Comparison of ENCODE assay signal across 9 cellular contexts in the genomic region with DNA sequence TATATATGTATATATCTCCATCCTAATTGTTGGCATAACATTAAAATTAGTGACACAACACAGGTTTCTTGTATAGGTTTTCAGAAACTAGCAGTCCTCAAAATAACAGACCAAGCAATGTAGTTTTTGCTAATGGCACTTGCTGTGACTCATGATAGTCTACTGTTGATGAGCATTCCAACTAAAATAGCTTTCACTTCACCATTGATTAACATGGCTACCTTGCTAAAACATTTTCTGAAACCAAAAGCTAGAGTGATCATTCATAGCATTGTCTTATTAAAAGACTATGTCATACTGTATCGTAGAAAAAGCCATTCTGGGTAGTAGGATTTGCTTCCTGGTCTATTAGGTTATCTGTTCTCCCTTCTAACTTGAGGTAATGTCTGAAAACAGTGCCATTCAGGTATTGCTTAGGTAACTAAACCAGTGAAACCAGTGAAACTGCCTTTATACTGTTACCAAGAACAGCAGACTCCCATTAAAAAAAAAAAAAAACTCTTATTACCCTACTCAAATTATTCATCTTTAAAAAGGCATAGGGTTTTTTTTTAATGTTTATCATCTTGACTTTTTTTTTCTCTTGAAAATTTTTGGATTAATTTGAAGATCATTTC. TPM values are rescaled to one million over a fixed set of nuclear protein-coding genes. Genes with fewer than 3 reads are reported as not detected.
DNase-seq lines count a peak whose midpoint lies in the region; ATAC-seq, FAIRE-seq and TF ChIP-seq lines count a peak whose summit lies in the region.
"Had no signal": no experiment of that assay in that cellular context is flagged by ENCODE, and none has a peak within 500 bp of the region (broad histone marks: within the 10 kb centered on the region; RNA-seq: fewer than 3 reads in every experiment).

No MANE protein-coding gene starts in this region.

- CTCF ChIA-PET in PC-3 (lab: Charles Lee), result interaction anchor here (0.7 kb wide), 1 partner anchor 157 kb away, joined by 4 read pairs; no protein-coding TSS in a partner anchor

- TF ChIP-seq CTCF in left ventricle myocardium inferior (IDR thresholded peaks at IDR 0.05; ENCODE audit: borderline replicate concordance), result no peak
- no peak for TF ChIP-seq CTCF in PC-3 (conservative IDR thresholded peaks at IDR 0.05; ENCODE audit: low read depth, low read length)
- TF ChIP-seq CTCF in hepatocyte (IDR thresholded peaks at IDR 0.05; ENCODE audit: poor library complexity), result no peak

- H3K4me3 ChIP-seq in left ventricle myocardium inferior, result no peak overlapping the region
- H3K4me3 ChIP-seq in PC-3 (ENCODE audit: low read length), result peak overlapping the region; percentile 97
- peak overlapping the region; percentile 68 for H3K4me3 ChIP-seq in hepatocyte

- no peaks in the 10 kb centered on the region for H3F3A ChIP-seq in PC-3 (ENCODE audit: low read length, unreplicated experiment)

- FAIRE-seq in urothelium cell line (lab: Jason Lieb, UNC), result peak; percentile 27

- H3K79me2 ChIP-seq in PC-3 (ENCODE audit: low read length) (peaks cover 49% of the 10 kb centered on the region), hepatocyte (peaks cover 36% of the 10 kb centered on the region)

- peaks cover 16% of the 10 kb centered on the region for H4K20me1 ChIP-seq in PC-3 (ENCODE audit: low read length)
- peaks cover 16% of the 10 kb centered on the region for H4K20me1 ChIP-seq in hepatocyte (ENCODE audit: insufficient read depth, poor library complexity, severe bottlenecking)

- intact Hi-C loops in left ventricle myocardium inferior (cut with micrococcal nuclease) (no loop called here), Right ventricle myocardium inferior (cut with DNase I) (no loop called here), PC-3 (cut with micrococcal nuclease) (loop anchor here (10.0 kb wide), 1 partner anchor 92 kb away; no protein-coding TSS in a partner anchor)

- BruUV-seq in PC-3 (replicated peaks; lab: Mats Ljungman, UMichigan), result no TSS peak

- H3K4me1 ChIP-seq in left ventricle myocardium inferior, result peaks cover 45% of the 10 kb centered on the region
- H3K4me1 ChIP-seq in PC-3 (ENCODE audit: insufficient read depth, low read length), result peaks cover 24% of the 10 kb centered on the region
- H3K4me1 ChIP-seq in hepatocyte (ENCODE audit: insufficient read depth), result peaks cover 28% of the 10 kb centered on the region

- no peaks in the 10 kb centered on the region for H3K27me3 ChIP-seq in left ventricle myocardium inferior (ENCODE audit: low read depth)
- H3K27me3 ChIP-seq in PC-3 (ENCODE audit: low read length), result no peaks in the 10 kb centered on the region
- H3K27me3 ChIP-seq in hepatocyte, result no peaks in the 10 kb centered on the region
- H3K27me3 ChIP-seq: uterus had no signal

- H3K9me2 ChIP-seq in PC-3 (replicated peaks; ENCODE audit: low read length) (no peaks in the 10 kb centered on the region), hepatocyte (replicated peaks; ENCODE audit: insufficient read depth) (no peaks in the 10 kb centered on the region)

- WGBS in hepatocyte (ENCODE audit: low lambda C conversion rate, missing lambda C conversion rate), result 67% methylated on average over 1 of the region's 1 CpG

- H3K27ac ChIP-seq in left ventricle myocardium inferior (replicated peaks) (peak overlapping the region; percentile 11), PC-3 (ENCODE audit: low read length) (no peak overlapping the region), hepatocyte (peak overlapping the region; percentile 95)

- POLR2A ChIA-PET in PC-3 (lab: Charles Lee; ENCODE audit: unreplicated experiment), result no interaction called here

- H3K9me3 ChIP-seq in left ventricle myocardium inferior (replicated peaks) (no peaks in the 10 kb centered on the region), PC-3 (ENCODE audit: low read length) (no peaks in the 10 kb centered on the region), hepatocyte (ENCODE audit: low read depth) (no peaks in the 10 kb centered on the region)
- H3K9me3 ChIP-seq: uterus had no signal

- peak overlapping the region; percentile 99; the same call in 1 of the 2 replicates for H3K9ac ChIP-seq in PC-3 (ENCODE audit: low read length)

- H3K4me2 ChIP-seq in PC-3 (ENCODE audit: low read length) (peak overlapping the region; percentile 88), hepatocyte (peak overlapping the region; percentile 86)

- no peak for DNase-seq in left ventricle myocardium inferior
- no peak for DNase-seq in Right ventricle myocardium inferior (ENCODE audit: missing footprints)
- DNase-seq in PC-3, result peak; percentile 54
- DNase-seq in hepatocyte (ENCODE audit: low spot score), result peak; percentile 12
- DNase-seq in urothelium cell line (ENCODE audit: low spot score), result no peak
- DNase-seq in DMS 273 (lab: John Stamatoyannopoulos, UW; ENCODE audit: unreplicated experiment), result no peak
- DNase-seq in NCI-H1417 treated with DMSO at 0.1 percent for 48 hours (lab: John Stamatoyannopoulos, UW), result no peak
- no peak for DNase-seq in activated CD4-positive, alpha-beta T cell treated with anti-CD3 and anti-CD28 coated beads, Interleukin-2, amount 50 U/mL, for 1 hour
- DNase-seq: uterus had no signal

- H2AFZ ChIP-seq in PC-3 (ENCODE audit: low read length) (no peak overlapping the region), hepatocyte (no peak overlapping the region)

- ATAC-seq in Right ventricle myocardium inferior (no peak), PC-3 (no peak)

- no peaks in the 10 kb centered on the region for H3K36me3 ChIP-seq in left ventricle myocardium inferior
- H3K36me3 ChIP-seq in PC-3 (ENCODE audit: low read depth, low read length), result no peaks in the 10 kb centered on the region
- H3K36me3 ChIP-seq in hepatocyte (replicated peaks; ENCODE audit: insufficient read depth, low read depth), result no peaks in the 10 kb centered on the region
- H3K36me3 ChIP-seq: uterus had no signal

RNA-seq across cellular contexts. Expression of a gene that starts 2.4 kb away (rescaled TPM):
- total RNA-seq in left ventricle myocardium inferior (162 TPM), Right ventricle myocardium inferior (136 TPM), PC-3 (2014; rRNA removed) (241 and 269 TPM in 2 replicates), hepatocyte (342 and 356 TPM in 2 replicates)
- polyA plus RNA-seq in hepatocyte, result 90.6 and 98.5 TPM in 2 replicates

RNA-seq across cellular contexts. Expression of a gene that starts 51.8 kb away (rescaled TPM):
- total RNA-seq in left ventricle myocardium inferior, result 17.0 TPM
- 18.0 TPM for total RNA-seq in Right ventricle myocardium inferior
- 36.6 and 38.9 TPM in 2 replicates for total RNA-seq in PC-3 (2014; rRNA removed)
- total RNA-seq in hepatocyte, result 32.3 and 43.8 TPM in 2 replicates
- polyA plus RNA-seq in hepatocyte, result 12.5 and 13.5 TPM in 2 replicates

Comparison
In these comparisons a context has a peak if more than half of its experiments do, and no peak if none do; other contexts are left out.
1. DNase-seq: peak in PC-3 (single experiment) and hepatocyte (single experiment); none in left ventricle myocardium inferior (single experiment), Right ventricle myocardium inferior (single experiment), urothelium cell line (single experiment), DMS 273 (single experiment), NCI-H1417 treated with DMSO at 0.1 percent for 48 hours (single experiment) and activated CD4-positive, alpha-beta T cell treated with anti-CD3 and anti-CD28 coated beads, Interleukin-2, amount 50 U/mL, for 1 hour (single experiment).